In genomic region chr19:30703645-30704044, GRCh38 we compare ENCODE assay signal across 33 cellular contexts.
"Had no signal": no experiment of that assay in that cellular context is flagged by ENCODE, and none has a peak within 500 bp of the region (broad histone marks: within the 10 kb centered on the region; RNA-seq: fewer than 3 reads in every experiment).

No MANE protein-coding gene starts in this region.

- H3K4me2 ChIP-seq: PC-9 had no signal

- H3K9me3 ChIP-seq: SJCRH30 had no signal

- DNase-seq: activated CD4-positive, alpha-beta T cell treated with anti-CD3 and anti-CD28 coated beads for 36 hours; activated CD4-positive, alpha-beta T cell treated with anti-CD3 and anti-CD28 coated beads, Interleukin-2, amount 10 ng/mL, durations not matched to agents 7 days and 5 days; activated CD4-positive, alpha-beta T cell treated with anti-CD3 and anti-CD28 coated beads, Interleukin-2, amount 50 U/mL, for 48 hours; activated CD8-positive, alpha-beta T cell treated with anti-CD3 and anti-CD28 coated beads, Interleukin-2, amount 10 ng/mL, durations not matched to agents 7 days and 5 days; activated naive CD4-positive, alpha-beta T cell; activated naive CD4-positive, alpha-beta T cell treated with anti-CD3 and anti-CD28 coated beads, Interleukin-2, amount 50 U/mL, for 16 hours; activated naive CD8-positive, alpha-beta T cell treated with anti-CD3 and anti-CD28 coated beads for 36 hours; activated T-cell treated with anti-CD3 and anti-CD28 coated beads for 4 hours; activated T-cell treated with anti-CD3 and anti-CD28 coated beads, Interleukin-2, amount 50 U/mL, for 4 hours; amniotic stem cell; aorta; brain microvascular endothelial cell; KG1; NCI-H1092 treated with DMSO at 0.1 percent for 48 hours; NCI-H1417; NCI-H146; NCI-H187; NCI-H2029 treated with DMSO at 0.1 percent for 48 hours; NCI-H2107; NCI-H510A; NCI-H526; NCI-H748 treated with DMSO at 0.1 percent for 48 hours; PC-9; SHP77; SJCRH30 had no signal

- H3K27me3 ChIP-seq: brain microvascular endothelial cell, SJCRH30 had no signal

- H3K4me1 Mint-ChIP-seq: activated CD4-positive, alpha-beta T cell treated with anti-CD3 and anti-CD28 coated beads for 36 hours; activated CD4-positive, alpha-beta T cell treated with anti-CD3 and anti-CD28 coated beads, Interleukin-2, amount 10 ng/mL, durations not matched to agents 7 days and 5 days; activated naive CD8-positive, alpha-beta T cell treated with anti-CD3 and anti-CD28 coated beads for 36 hours; central memory CD8-positive, alpha-beta T cell had no signal

- H3K4me1 ChIP-seq: SJCRH30 had no signal

- FAIRE-seq: RCC 7860, TTC549 had no signal

- H3K4me3 ChIP-seq: cardiac muscle cell, PC-9, SJCRH30, SK-N-MC had no signal

- H3K9me3 Mint-ChIP-seq: activated CD4-positive, alpha-beta T cell treated with anti-CD3 and anti-CD28 coated beads, Interleukin-2, amount 10 ng/mL, durations not matched to agents 7 days and 5 days; activated naive CD8-positive, alpha-beta T cell treated with anti-CD3 and anti-CD28 coated beads for 36 hours; activated T-cell treated with anti-CD3 and anti-CD28 coated beads, Interleukin-2, amount 50 U/mL, for 4 hours; activated T-helper 1 cell treated with anti-CD3 and anti-CD28 coated beads, Interleukin-12 subunit alpha, Interleukin-12 subunit beta, Interleukin-2, Interleukin-4 antibody, amounts not matched to agents 30 ng/mL and 10 ng/mL and 1 ng/mL, durations not matched to agents 14 hours and 24 hours and 36 hours; central memory CD8-positive, alpha-beta T cell; T-helper 2 cell treated with Interferon-gamma antibody and Interleukin-4, amounts not matched to agents 5 μg/mL and 100 μg/mL, for 36 hours had no signal

- H3K27ac ChIP-seq: brain microvascular endothelial cell, cardiac muscle cell, PC-9, SJCRH30, SK-N-MC had no signal

- H3K27me3 Mint-ChIP-seq: activated CD4-positive, alpha-beta T cell treated with anti-CD3 and anti-CD28 coated beads, Interleukin-2, amount 10 ng/mL, durations not matched to agents 7 days and 5 days had no signal

- H2AFZ ChIP-seq: PC-9 had no signal

- H3K36me3 Mint-ChIP-seq: activated naive CD8-positive, alpha-beta T cell treated with anti-CD3 and anti-CD28 coated beads for 36 hours had no signal

- H3K4me3 Mint-ChIP-seq: activated CD4-positive, alpha-beta T cell treated with anti-CD3 and anti-CD28 coated beads for 36 hours; activated CD4-positive, alpha-beta T cell treated with anti-CD3 and anti-CD28 coated beads, Interleukin-2, amount 10 ng/mL, durations not matched to agents 7 days and 5 days; activated CD8-positive, alpha-beta T cell treated with anti-CD3 and anti-CD28 coated beads, Interleukin-2, amount 10 ng/mL, durations not matched to agents 7 days and 5 days; activated naive CD8-positive, alpha-beta T cell treated with anti-CD3 and anti-CD28 coated beads for 36 hours; activated T-cell treated with anti-CD3 and anti-CD28 coated beads, Interleukin-2, amount 50 U/mL, for 4 hours; activated T-helper 1 cell treated with anti-CD3 and anti-CD28 coated beads, Interleukin-12 subunit alpha, Interleukin-12 subunit beta, Interleukin-2, Interleukin-4 antibody, amounts not matched to agents 30 ng/mL and 10 ng/mL and 1 ng/mL, durations not matched to agents 14 hours and 24 hours and 36 hours; central memory CD8-positive, alpha-beta T cell; T-helper 2 cell treated with Interferon-gamma antibody and Interleukin-4, amounts not matched to agents 5 μg/mL and 100 μg/mL, for 36 hours had no signal

- H3K27ac Mint-ChIP-seq: activated CD4-positive, alpha-beta T cell treated with anti-CD3 and anti-CD28 coated beads for 36 hours; activated CD4-positive, alpha-beta T cell treated with anti-CD3 and anti-CD28 coated beads, Interleukin-2, amount 10 ng/mL, durations not matched to agents 7 days and 5 days; activated CD8-positive, alpha-beta T cell treated with anti-CD3 and anti-CD28 coated beads, Interleukin-2, amount 10 ng/mL, durations not matched to agents 7 days and 5 days; activated naive CD8-positive, alpha-beta T cell treated with anti-CD3 and anti-CD28 coated beads for 36 hours; activated T-helper 1 cell treated with anti-CD3 and anti-CD28 coated beads, Interleukin-12 subunit alpha, Interleukin-12 subunit beta, Interleukin-2, Interleukin-4 antibody, amounts not matched to agents 30 ng/mL and 10 ng/mL and 1 ng/mL, durations not matched to agents 14 hours and 24 hours and 36 hours; T-helper 2 cell treated with Interferon-gamma antibody and Interleukin-4, amounts not matched to agents 5 μg/mL and 100 μg/mL, for 36 hours had no signal

- H3K36me3 ChIP-seq: brain microvascular endothelial cell, cardiac muscle cell, SJCRH30 had no signal

- ATAC-seq: activated CD4-positive, alpha-beta T cell treated with anti-CD3 and anti-CD28 coated beads for 36 hours; activated CD4-positive, CD25-positive, alpha-beta regulatory T cell treated with anti-CD3 and anti-CD28 coated beads, Interleukin-2, amount 50 U/mL, for 24 hours; activated CD8-positive, alpha-beta T cell treated with anti-CD3 and anti-CD28 coated beads, Interleukin-2, amount 10 ng/mL, durations not matched to agents 7 days and 5 days; activated T-cell treated with anti-CD3 and anti-CD28 coated beads, Interleukin-2, amount 50 U/mL, for 4 hours had no signal
